ENCODE assay signal across 8 cellular contexts in the genomic region with DNA sequence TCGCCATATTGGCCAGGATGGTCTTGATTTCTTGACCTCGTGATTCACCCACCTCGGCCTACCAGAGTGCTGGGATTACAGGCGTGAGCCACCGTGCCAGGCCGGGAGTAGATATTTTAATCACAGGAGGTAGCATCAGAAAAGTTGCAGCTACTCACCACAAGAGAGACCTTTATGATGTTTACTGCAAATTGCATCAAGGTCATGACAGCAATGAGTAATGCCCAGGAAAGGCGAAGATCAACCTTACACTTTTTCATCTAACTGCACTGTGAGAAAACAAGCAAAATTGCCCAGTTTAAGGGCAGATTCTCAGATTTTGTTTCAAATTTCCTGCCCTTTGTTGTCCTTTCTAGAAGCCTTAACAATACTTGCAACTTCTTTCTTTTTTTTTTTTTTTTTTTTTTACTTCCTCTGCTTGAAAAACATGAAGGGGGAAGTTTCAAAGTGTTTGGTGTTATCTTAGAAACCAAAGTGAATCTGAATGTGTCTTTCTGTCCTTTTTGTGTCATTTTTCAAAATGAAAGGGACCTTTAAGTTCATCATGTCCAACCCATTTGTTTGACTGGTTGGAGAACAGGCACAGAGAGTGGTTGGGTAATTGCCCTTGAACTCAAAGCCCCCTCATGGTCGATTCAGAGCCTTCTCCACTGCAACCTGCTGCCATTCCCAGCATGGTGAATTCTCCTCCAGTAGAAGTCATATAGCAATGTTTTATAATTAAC. TPM values are rescaled to one million over a fixed set of nuclear protein-coding genes. Genes with fewer than 3 reads are reported as not detected.
A peak's percentile ranks its signal among the peaks of the same experiment; 100 is the strongest.
DNase-seq lines count a peak whose midpoint lies in the region; ATAC-seq and TF ChIP-seq lines count a peak whose summit lies in the region.

No MANE protein-coding gene starts in this region.

- no peaks in the 10 kb centered on the region for H3K9me3 ChIP-seq in hepatocyte (ENCODE audit: low read depth)

- H3K4me1 ChIP-seq in hepatocyte (ENCODE audit: insufficient read depth) (peaks cover 17% of the 10 kb centered on the region), urinary bladder (ENCODE audit: insufficient read depth) (peaks cover 4% of the 10 kb centered on the region)

- H3K27ac Mint-ChIP-seq in activated CD8-positive, alpha-beta memory T cell treated with anti-CD3 and anti-CD28 coated beads, Interleukin-2, amount 10 ng/mL, durations not matched to agents 7 days and 5 days = peak overlapping the region; percentile 89

- peaks cover 43% of the 10 kb centered on the region for H3K36me3 Mint-ChIP-seq in activated CD8-positive, alpha-beta memory T cell treated with anti-CD3 and anti-CD28 coated beads, Interleukin-2, amount 10 ng/mL, durations not matched to agents 7 days and 5 days

- no peak overlapping the region for H2AFZ ChIP-seq in hepatocyte

- H4K20me1 ChIP-seq in hepatocyte (ENCODE audit: insufficient read depth, poor library complexity, severe bottlenecking) = no peaks in the 10 kb centered on the region

- peak overlapping the region; percentile 63 for H3K4me3 Mint-ChIP-seq in activated CD8-positive, alpha-beta memory T cell treated with anti-CD3 and anti-CD28 coated beads, Interleukin-2, amount 10 ng/mL, durations not matched to agents 7 days and 5 days

- peak; percentile 65 for DNase-seq in stimulated activated CD4-positive, alpha-beta T cell treated with anti-CD3 and anti-CD28 coated beads, Interleukin-15, amount 100 ng/mL, for 24 hours
- no peak for DNase-seq in stimulated activated CD4-positive, alpha-beta T cell treated with anti-CD3 and anti-CD28 coated beads, Interleukin-12 subunit alpha, Interleukin-12 subunit beta, amount 100 ng/mL, for 4 hours
- peak; percentile 80 for DNase-seq in activated CD8-positive, alpha-beta memory T cell treated with anti-CD3 and anti-CD28 coated beads, Interleukin-2, amount 10 ng/mL, durations not matched to agents 7 days and 5 days
- DNase-seq in hepatocyte (ENCODE audit: low spot score) (no peak), iPS-NIHi11 (ENCODE audit: low spot score) (no peak), hypothalamus (lab: John Stamatoyannopoulos, UW) (no peak)

- peak; percentile 72 for ATAC-seq in activated CD8-positive, alpha-beta memory T cell treated with anti-CD3 and anti-CD28 coated beads, Interleukin-2, amount 10 ng/mL, durations not matched to agents 7 days and 5 days
- no peak for ATAC-seq in GM19023 (IDR thresholded peaks at IDR 0.05; ENCODE audit: unreplicated experiment)

- no peak for TF ChIP-seq CTCF in hepatocyte (IDR thresholded peaks at IDR 0.05; ENCODE audit: poor library complexity)

- H3K79me2 ChIP-seq in hepatocyte = peaks cover 87% of the 10 kb centered on the region

- H3K36me3 ChIP-seq in hepatocyte (replicated peaks; ENCODE audit: insufficient read depth, low read depth) (no peaks in the 10 kb centered on the region), urinary bladder (ENCODE audit: insufficient read depth) (no peaks in the 10 kb centered on the region)

- H3K4me3 ChIP-seq in hepatocyte (no peak overlapping the region), urinary bladder (ENCODE audit: low read depth, low read length) (no peak overlapping the region)

- peak overlapping the region; percentile 32 for H3K27ac ChIP-seq in hepatocyte
- peak overlapping the region; percentile 77 for H3K27ac ChIP-seq in urinary bladder (ENCODE audit: low read depth)

- WGBS in hepatocyte (ENCODE audit: low lambda C conversion rate, missing lambda C conversion rate) = 92% methylated on average over 8 of the region's 8 CpGs
- WGBS in urinary bladder = 67% methylated on average over 8 of the region's 8 CpGs

- H3K4me1 Mint-ChIP-seq in activated CD8-positive, alpha-beta memory T cell treated with anti-CD3 and anti-CD28 coated beads, Interleukin-2, amount 10 ng/mL, durations not matched to agents 7 days and 5 days = peaks cover 96% of the 10 kb centered on the region

- no peak overlapping the region for H3K4me2 ChIP-seq in hepatocyte

- no peaks in the 10 kb centered on the region for H3K9me2 ChIP-seq in hepatocyte (replicated peaks; ENCODE audit: insufficient read depth)

- no peaks in the 10 kb centered on the region for H3K27me3 Mint-ChIP-seq in activated CD8-positive, alpha-beta memory T cell treated with anti-CD3 and anti-CD28 coated beads, Interleukin-2, amount 10 ng/mL, durations not matched to agents 7 days and 5 days

- no peaks in the 10 kb centered on the region for H3K9me3 Mint-ChIP-seq in activated CD8-positive, alpha-beta memory T cell treated with anti-CD3 and anti-CD28 coated beads, Interleukin-2, amount 10 ng/mL, durations not matched to agents 7 days and 5 days (ENCODE audit: low read depth)

- no peaks in the 10 kb centered on the region for H3K27me3 ChIP-seq in hepatocyte

- CTCF ChIA-PET in activated CD8-positive, alpha-beta memory T cell treated with anti-CD3 and anti-CD28 coated beads, Interleukin-2, amount 10 ng/mL, durations not matched to agents 7 days and 5 days (lab: Charles Lee) = interaction anchor here (0.6 to 2.7 kb wide), 9 partner anchors 11 to 396 kb away, joined by 3 to 13 read pairs (median 6); no protein-coding TSS in a partner anchor

RNA-seq across cellular contexts. Expression of gene TGFBR2, which starts 25.0 kb away (rescaled TPM):
- total RNA-seq in activated CD8-positive, alpha-beta memory T cell treated with anti-CD3 and anti-CD28 coated beads, Interleukin-2, amount 10 ng/mL, durations not matched to agents 7 days and 5 days = 10 to 100 TPM; 47.3 to 50.5 TPM
- total RNA-seq in hepatocyte (50.5 and 52.8 TPM in 2 replicates), urinary bladder (128 TPM)
- polyA plus RNA-seq in hepatocyte (30.2 and 42.2 TPM in 2 replicates), urinary bladder (161 TPM)

Comparison
In these comparisons a context has a peak if more than half of its experiments do, and no peak if none do; other contexts are left out.
1. DNase-seq: peak in stimulated activated CD4-positive, alpha-beta T cell treated with anti-CD3 and anti-CD28 coated beads, Interleukin-15, amount 100 ng/mL, for 24 hours (single experiment) and activated CD8-positive, alpha-beta memory T cell treated with anti-CD3 and anti-CD28 coated beads, Interleukin-2, amount 10 ng/mL, durations not matched to agents 7 days and 5 days (single experiment); none in stimulated activated CD4-positive, alpha-beta T cell treated with anti-CD3 and anti-CD28 coated beads, Interleukin-12 subunit alpha, Interleukin-12 subunit beta, amount 100 ng/mL, for 4 hours (single experiment), hepatocyte (single experiment), iPS-NIHi11 (single experiment) and hypothalamus (0 of 51).